21 cellular contexts compared by ENCODE assay signal in genomic region chr1:113124366-113124765, GRCh38.
"Had no signal": no experiment of that assay in that cellular context is flagged by ENCODE, and none has a peak within 500 bp of the region (broad histone marks: within the 10 kb centered on the region; RNA-seq: fewer than 3 reads in every experiment).

No MANE protein-coding gene starts in this region.

- H3K27me3 ChIP-seq: heart left ventricle, sigmoid colon, uterus had no signal

- H3K36me3 ChIP-seq: uterus had no signal

- H3K9me3 ChIP-seq: heart left ventricle, sigmoid colon, uterus had no signal

- FAIRE-seq: endothelial cell of umbilical vein, kidney had no signal

- H3K27ac ChIP-seq: uterus had no signal

- H3K4me1 ChIP-seq: uterus had no signal

- H3K4me3 ChIP-seq: heart left ventricle, sigmoid colon, uterus had no signal

- ATAC-seq: activated CD4-positive, alpha-beta T cell treated with anti-CD3 and anti-CD28 coated beads for 36 hours; activated CD8-positive, alpha-beta memory T cell treated with anti-CD3 and anti-CD28 coated beads, Interleukin-2, amount 10 ng/mL, durations not matched to agents 7 days and 5 days; activated CD8-positive, alpha-beta T cell treated with anti-CD3 and anti-CD28 coated beads, Interleukin-2, amount 10 ng/mL, durations not matched to agents 7 days and 5 days; activated naive CD4-positive, alpha-beta T cell treated with anti-CD3 and anti-CD28 coated beads, Interleukin-2, amount 50 U/mL, for 72 hours; natural killer cell treated with Interleukin-12 subunit alpha and Interleukin-12 subunit beta and Interleukin-15 and Interleukin-18, amount 100 ng/mL, for 72 hours had no signal

- DNase-seq: activated CD4-positive, alpha-beta T cell treated with anti-CD3 and anti-CD28 coated beads for 36 hours; activated CD4-positive, CD25-positive, alpha-beta regulatory T cell; activated CD8-positive, alpha-beta memory T cell treated with anti-CD3 and anti-CD28 coated beads, Interleukin-2, amount 10 ng/mL, durations not matched to agents 7 days and 5 days; activated CD8-positive, alpha-beta T cell treated with anti-CD3 and anti-CD28 coated beads, Interleukin-2, amount 10 ng/mL, durations not matched to agents 7 days and 5 days; activated naive CD4-positive, alpha-beta T cell; activated T-cell treated with anti-CD3 and anti-CD28 coated beads, Interleukin-2, amount 50 U/mL, for 48 hours; aorta; heart left ventricle; immature natural killer cell; kidney; midbrain; sigmoid colon; stimulated activated CD4-positive, alpha-beta T cell treated with anti-CD3 and anti-CD28 coated beads, Interleukin-15, amount 100 ng/mL, for 24 hours; stimulated activated CD4-positive, alpha-beta T cell treated with anti-CD3 and anti-CD28 coated beads, Interleukin-2, amount 100 ng/mL, for 24 hours; stimulated activated naive CD4-positive, alpha-beta T cell; T-helper 1 cell; trophoblast cell; uterus had no signal
